12 cellular contexts compared by ENCODE assay signal in genomic region chr7:56157238-56157790, GRCh38.
"Had no signal": no experiment of that assay in that cellular context is flagged by ENCODE, and none has a peak within 500 bp of the region (broad histone marks: within the 10 kb centered on the region; RNA-seq: fewer than 3 reads in every experiment).

No MANE protein-coding gene starts in this region.

- H3K4me3 ChIP-seq: left lung, ovary, stomach, testis had no signal

- DNase-seq: activated CD4-positive, CD25-positive, alpha-beta regulatory T cell treated with anti-CD3 and anti-CD28 coated beads, Interleukin-2, amount 50 U/mL, for 72 hours; activated naive CD4-positive, alpha-beta T cell treated with anti-CD3 and anti-CD28 coated beads for 36 hours; activated T-cell treated with anti-CD3 and anti-CD28 coated beads for 4 hours; effector memory CD4-positive, alpha-beta T cell; foreskin fibroblast; hippocampal formation; left lung; mammary epithelial cell; ovary; stimulated activated CD4-positive, alpha-beta T cell treated with anti-CD3 and anti-CD28 coated beads, Interleukin-1b, Interleukin-23, amount 100 ng/mL, for 48 hours; stomach; testis had no signal

- H3K4me1 ChIP-seq: left lung, testis had no signal

- H3K9me3 ChIP-seq: ovary, testis had no signal

- H3K36me3 ChIP-seq: left lung, ovary, stomach had no signal

- ATAC-seq: left lung had no signal

- H3K27me3 ChIP-seq: left lung, ovary, stomach, testis had no signal
